In the genomic region with DNA sequence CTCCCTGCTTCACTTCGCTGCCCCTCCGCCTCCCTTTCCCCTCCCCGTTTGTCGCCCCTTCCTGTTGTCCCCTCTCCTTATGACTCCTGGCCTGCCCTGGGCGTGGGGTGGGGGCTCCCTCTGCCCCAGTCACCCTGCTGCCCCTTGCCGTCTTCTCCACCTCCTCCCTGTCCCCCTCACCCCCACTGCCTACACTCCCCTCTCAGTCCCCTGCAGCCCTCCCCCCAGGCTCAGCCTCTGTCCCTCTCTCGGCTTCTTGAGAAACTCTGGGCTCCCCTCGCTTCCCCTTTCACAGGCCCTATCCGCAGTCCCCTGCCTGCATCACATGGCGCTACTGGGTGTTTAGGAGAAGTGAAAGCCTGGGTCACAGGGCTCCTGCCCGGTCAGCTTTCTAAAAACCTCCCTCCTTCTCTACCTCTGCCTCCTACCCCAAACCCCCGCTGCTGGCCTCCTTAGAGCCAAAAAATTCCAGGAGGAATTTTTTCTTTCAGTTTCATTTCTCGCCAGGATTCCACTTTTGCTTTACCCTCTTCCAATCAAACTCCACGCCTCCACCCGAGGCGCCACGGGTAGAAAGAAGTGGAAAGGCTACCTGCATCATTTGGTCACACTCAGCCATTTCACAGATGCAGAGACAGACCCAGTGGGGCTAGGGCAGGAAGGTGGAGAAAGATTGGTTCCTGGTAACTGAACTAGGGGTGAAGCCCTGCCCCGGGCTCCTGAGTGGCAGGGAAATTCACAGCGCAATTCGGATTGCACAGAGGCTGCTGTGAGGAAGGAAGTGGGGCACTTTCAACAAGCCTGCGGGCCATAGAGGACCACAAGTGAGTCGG, we compare ENCODE assay signal across 8 cellular contexts. TPM values are rescaled to one million over a fixed set of nuclear protein-coding genes. Genes with fewer than 3 reads are reported as not detected.
DNase-seq lines count a peak whose midpoint lies in the region; ATAC-seq, FAIRE-seq and TF ChIP-seq lines count a peak whose summit lies in the region.

A gene (minus strand): TSS at position 268 of the 833 bp plus-strand sequence. CDS start 625 bp downstream, outside the sequence.

- peak within 1 kb of the TSS; percentile 83 to 95 (median 89) for H3K4me3 Mint-ChIP-seq in IgD-negative memory B cell
- peak within 1 kb of the TSS; percentile 71 for H3K4me3 Mint-ChIP-seq in activated T-helper 17 cell treated with anti-CD3 and anti-CD28 coated beads, Interleukin-2, amount 50 U/mL, for 72 hours

- no peaks in the 10 kb centered on the region for H3K36me3 Mint-ChIP-seq in IgD-negative memory B cell
- no peaks in the 10 kb centered on the region for H3K36me3 Mint-ChIP-seq in activated T-helper 17 cell treated with anti-CD3 and anti-CD28 coated beads, Interleukin-2, amount 50 U/mL, for 72 hours (ENCODE audit: low read depth)

- no peaks in the 10 kb centered on the region for H3K9me3 ChIP-seq in pancreas

- peak within 1 kb of the TSS in 2 of 4 donors; percentile 64 to 81 for H3K27ac ChIP-seq in pancreas

- peaks cover 27 to 43% (median 31%) of the 10 kb centered on the region in 3 donors for H3K4me1 Mint-ChIP-seq in IgD-negative memory B cell
- H3K4me1 Mint-ChIP-seq in activated T-helper 17 cell treated with anti-CD3 and anti-CD28 coated beads, Interleukin-2, amount 50 U/mL, for 72 hours = peaks cover 6% of the 10 kb centered on the region

- FAIRE-seq in pancreas (lab: Jason Lieb, UNC) = no peak

- intact Hi-C loops in Right ventricle myocardium superior (cut with DNase I) = no loop called here
- intact Hi-C loops in pancreas (cut with DNase I) = no loop called here

- H3K4me3 ChIP-seq in pancreas = peak within 1 kb of the TSS in 2 of 4 donors; percentile 20 to 42

- DNase-seq in GF-D8 (lab: John Stamatoyannopoulos, UW) (peak; percentile 41), Right ventricle myocardium superior (peak; percentile 84), pancreas (peak in 2 of 6 donors; percentile 54 to 75), COR-L47 (lab: John Stamatoyannopoulos, UW) (no peak), SW 1271 (lab: John Stamatoyannopoulos, UW) (no peak)

- H3K27me3 Mint-ChIP-seq in IgD-negative memory B cell = no peaks in the 10 kb centered on the region
- H3K27me3 Mint-ChIP-seq in activated T-helper 17 cell treated with anti-CD3 and anti-CD28 coated beads, Interleukin-2, amount 50 U/mL, for 72 hours = peaks cover 17% of the 10 kb centered on the region

- peak within 1 kb of the TSS; percentile 90 to 98 (median 94) for H3K27ac Mint-ChIP-seq in IgD-negative memory B cell
- peak within 1 kb of the TSS; percentile 79 for H3K27ac Mint-ChIP-seq in activated T-helper 17 cell treated with anti-CD3 and anti-CD28 coated beads, Interleukin-2, amount 50 U/mL, for 72 hours

- 62% methylated on average over 22 of the region's 22 CpGs for WGBS in pancreas, 2 donors

- H3K36me3 ChIP-seq in pancreas = no peaks in the 10 kb centered on the region

- H3K27me3 ChIP-seq in pancreas = no peaks in the 10 kb centered on the region

- no peaks in the 10 kb centered on the region for H3K4me1 ChIP-seq in pancreas

- no peaks in the 10 kb centered on the region for H3K9me3 Mint-ChIP-seq in IgD-negative memory B cell
- no peaks in the 10 kb centered on the region for H3K9me3 Mint-ChIP-seq in activated T-helper 17 cell treated with anti-CD3 and anti-CD28 coated beads, Interleukin-2, amount 50 U/mL, for 72 hours

- ATAC-seq in GM21515 (IDR thresholded peaks at IDR 0.05; ENCODE audit: unreplicated experiment) (peak; percentile 78), Right ventricle myocardium superior (ENCODE audit: poor library complexity) (peak; percentile 82), pancreas (peak in 3 of 4 donors; percentile 67 to 80 (median 76))
- peak; percentile 40 for ATAC-seq in activated T-helper 17 cell treated with anti-CD3 and anti-CD28 coated beads, Interleukin-2, amount 50 U/mL, for 72 hours (replicated peaks)

- TF ChIP-seq CTCF in pancreas (IDR thresholded peaks at IDR 0.05) = no peak

RNA-seq across cellular contexts. Expression of the gene that starts here (rescaled TPM):
- polyA plus RNA-seq in IgD-negative memory B cell = 15.2 TPM
- 1 to 10 TPM; 1.0 to 1.3 TPM for total RNA-seq in activated T-helper 17 cell treated with anti-CD3 and anti-CD28 coated beads, Interleukin-2, amount 50 U/mL, for 72 hours
- 19.1 TPM for total RNA-seq in Right ventricle myocardium superior
- 10 to 100 TPM in 2 of 6 donors, 1 to 10 TPM in 4; 2.0 to 25.3 (median 4.5) TPM for total RNA-seq in pancreas
- polyA plus RNA-seq in pancreas = 1 to 10 TPM; 5.8 to 7.7 TPM

Comparison
In these comparisons a context has a peak if more than half of its experiments do, and no peak if none do; other contexts are left out.
1. DNase-seq: peak in GF-D8 (single experiment) and Right ventricle myocardium superior (single experiment); none in COR-L47 (single experiment) and SW 1271 (0 of 2).
2. Peak in every context shown above with its lines, with median percentiles within 50 percentile points of each other: ATAC-seq.